In genomic region chr15:40941078-40941527, GRCh38 we compare ENCODE assay signal across 8 cellular contexts. TPM values are rescaled to one million over a fixed set of nuclear protein-coding genes. Genes with fewer than 3 reads are reported as not detected.
A peak's percentile ranks its signal among the peaks of the same experiment; 100 is the strongest.
DNase-seq lines count a peak whose midpoint lies in the region; ATAC-seq, FAIRE-seq and TF ChIP-seq lines count a peak whose summit lies in the region.

No MANE protein-coding gene starts in this region.

- intact Hi-C loops in natural killer cell (cut with micrococcal nuclease) (no loop called here), lower lobe of right lung (cut with DNase I) (no loop called here), vagina (cut with DNase I) (loop anchor here (5.0 to 10.0 kb wide), 2 partner anchors 39 to 74 kb away; no protein-coding TSS in a partner anchor)

- ATAC-seq in natural killer cell (no peak), lower lobe of right lung (no peak), HG02973 (IDR thresholded peaks at IDR 0.05; ENCODE audit: unreplicated experiment) (no peak)
- ATAC-seq in natural killer cell treated with Interleukin-12 subunit alpha and Interleukin-12 subunit beta and Interleukin-15 and Interleukin-18, amount 100 ng/mL, for 72 hours: no peak

- H3K9me3 ChIP-seq in astrocyte (ENCODE audit: insufficient read depth, low read depth, low read length) (no peaks in the 10 kb centered on the region), lower lobe of right lung (no peaks in the 10 kb centered on the region), vagina (no peaks in the 10 kb centered on the region)

- no peak for FAIRE-seq in astrocyte (lab: Jason Lieb, UNC)

- H3K4me3 Mint-ChIP-seq in natural killer cell: peak overlapping the region; percentile 64
- H3K4me3 Mint-ChIP-seq in natural killer cell treated with Interleukin-12 subunit alpha and Interleukin-12 subunit beta and Interleukin-15 and Interleukin-18, amount 100 ng/mL, for 72 hours: no peak overlapping the region
- H3K4me3 Mint-ChIP-seq in astrocyte (ENCODE audit: unreplicated experiment): peak overlapping the region; percentile 45

- H3K27me3 Mint-ChIP-seq in natural killer cell (ENCODE audit: low read depth in 2 of 2) (peaks cover 0 to 4% of the 10 kb centered on the region in 2 donors), astrocyte (ENCODE audit: low read depth, unreplicated experiment) (peaks cover 39% of the 10 kb centered on the region)
- peaks cover 0 to 3% of the 10 kb centered on the region in 2 donors for H3K27me3 Mint-ChIP-seq in natural killer cell treated with Interleukin-12 subunit alpha and Interleukin-12 subunit beta and Interleukin-15 and Interleukin-18, amount 100 ng/mL, for 72 hours

- H3K4me3 ChIP-seq in astrocyte (ENCODE audit: insufficient read depth, low read depth, low read length) (peak overlapping the region; percentile 59), lower lobe of right lung (peak overlapping the region; percentile 69), vagina (peak overlapping the region; percentile 46 to 74)

- TF ChIP-seq CTCF in natural killer cell (IDR thresholded peaks at IDR 0.05) (no peak), astrocyte (IDR thresholded peaks at IDR 0.05; ENCODE audit: insufficient read depth, low read depth, low read length) (no peak), lower lobe of right lung (IDR thresholded peaks at IDR 0.05) (no peak), vagina (IDR thresholded peaks at IDR 0.05) (no peak)

- H3K4me1 Mint-ChIP-seq in natural killer cell (peaks cover 12 to 31% of the 10 kb centered on the region in 2 donors), astrocyte (ENCODE audit: low read depth, unreplicated experiment) (peaks cover 2% of the 10 kb centered on the region)
- peaks cover 26 to 28% of the 10 kb centered on the region in 2 donors for H3K4me1 Mint-ChIP-seq in natural killer cell treated with Interleukin-12 subunit alpha and Interleukin-12 subunit beta and Interleukin-15 and Interleukin-18, amount 100 ng/mL, for 72 hours (ENCODE audit: low read depth in 2 of 2)

- TF ChIP-seq POLR2A in vagina (IDR thresholded peaks at IDR 0.05): no peak

- no peaks in the 10 kb centered on the region for H3K36me3 Mint-ChIP-seq in natural killer cell
- H3K36me3 Mint-ChIP-seq in natural killer cell treated with Interleukin-12 subunit alpha and Interleukin-12 subunit beta and Interleukin-15 and Interleukin-18, amount 100 ng/mL, for 72 hours: no peaks in the 10 kb centered on the region
- H3K36me3 Mint-ChIP-seq in astrocyte (ENCODE audit: low read depth, unreplicated experiment): no peaks in the 10 kb centered on the region

- H3K27ac ChIP-seq in astrocyte (ENCODE audit: low read depth, low read length): peak overlapping the region; percentile 12
- H3K27ac ChIP-seq in lower lobe of right lung: peak overlapping the region; percentile 90
- H3K27ac ChIP-seq in vagina: peak overlapping the region; percentile 79

- H3K9me3 Mint-ChIP-seq in natural killer cell (no peaks in the 10 kb centered on the region), astrocyte (ENCODE audit: unreplicated experiment) (peaks cover 2% of the 10 kb centered on the region)
- no peaks in the 10 kb centered on the region for H3K9me3 Mint-ChIP-seq in natural killer cell treated with Interleukin-12 subunit alpha and Interleukin-12 subunit beta and Interleukin-15 and Interleukin-18, amount 100 ng/mL, for 72 hours

- H2AFZ ChIP-seq in astrocyte (ENCODE audit: low read depth, low read length): peak overlapping the region; percentile 74

- peak overlapping the region; percentile 83 for H3K9ac ChIP-seq in astrocyte (ENCODE audit: low read length)

- no peak for DNase-seq in natural killer cell
- DNase-seq in natural killer cell treated with Interleukin-12 subunit alpha and Interleukin-12 subunit beta and Interleukin-15 and Interleukin-18, amount 100 ng/mL, for 72 hours (ENCODE audit: low spot score): no peak
- DNase-seq in astrocyte (ENCODE audit: low read depth): no peak
- DNase-seq in lower lobe of right lung: no peak
- no peak for DNase-seq in vagina (ENCODE audit: extremely low spot score in 2 of 2)
- no peak for DNase-seq in NCI-H345 (lab: John Stamatoyannopoulos, UW)
- no peak for DNase-seq in stimulated activated CD4-positive, alpha-beta T cell treated with anti-CD3 and anti-CD28 coated beads, Interleukin-2, amount 100 ng/mL, for 48 hours

- H3K4me1 ChIP-seq in astrocyte (ENCODE audit: insufficient read depth, low read length) (peaks cover 25% of the 10 kb centered on the region), lower lobe of right lung (peaks cover 69% of the 10 kb centered on the region), vagina (peaks cover 27% of the 10 kb centered on the region)

- H3K79me2 ChIP-seq in astrocyte (ENCODE audit: insufficient read depth, low read length): no peaks in the 10 kb centered on the region

- H3K36me3 ChIP-seq in astrocyte (ENCODE audit: insufficient read depth, low read length): no peaks in the 10 kb centered on the region
- H3K36me3 ChIP-seq in lower lobe of right lung: peaks cover 29% of the 10 kb centered on the region
- no peaks in the 10 kb centered on the region for H3K36me3 ChIP-seq in vagina

- peak overlapping the region; percentile 91 for H3K4me2 ChIP-seq in astrocyte (ENCODE audit: low read length)

- no peaks in the 10 kb centered on the region for H4K20me1 ChIP-seq in astrocyte (ENCODE audit: insufficient read depth, low read length)

- H3K27me3 ChIP-seq in astrocyte (ENCODE audit: insufficient read depth, low read length) (no peaks in the 10 kb centered on the region), lower lobe of right lung (ENCODE audit: low read depth) (no peaks in the 10 kb centered on the region), vagina (no peaks in the 10 kb centered on the region)

- H3K27ac Mint-ChIP-seq in natural killer cell (peak overlapping the region; percentile 14 to 82), astrocyte (ENCODE audit: unreplicated experiment) (peak overlapping the region; percentile 41)
- H3K27ac Mint-ChIP-seq in natural killer cell treated with Interleukin-12 subunit alpha and Interleukin-12 subunit beta and Interleukin-15 and Interleukin-18, amount 100 ng/mL, for 72 hours: peak overlapping the region in 1 of 2 donors; percentile 42

RNA-seq across cellular contexts. Expression of gene DLL4, which starts 12.0 kb away (rescaled TPM):
- total RNA-seq in natural killer cell (under 1 TPM in 2 of 3 donors, not detected in 1; 0.10 to 0.16 TPM), astrocyte (0.09 and 0.29 TPM in 2 replicates), lower lobe of right lung (21.3 TPM), vagina (20.9 TPM)
- under 1 TPM in 1 of 2 donors, not detected in 1; 0.17 TPM for total RNA-seq in natural killer cell treated with Interleukin-12 subunit alpha and Interleukin-12 subunit beta and Interleukin-15 and Interleukin-18, amount 100 ng/mL, for 72 hours

RNA-seq across cellular contexts. Expression of gene CHAC1, which starts 12.2 kb away (rescaled TPM):
- total RNA-seq in natural killer cell: 1 to 10 TPM in 2 of 3 donors, not detected in 1; 1.1 to 1.7 TPM
- 10 to 100 TPM in 1 of 2 donors, 1 to 10 TPM in 1; 7.7 to 13.1 TPM for total RNA-seq in natural killer cell treated with Interleukin-12 subunit alpha and Interleukin-12 subunit beta and Interleukin-15 and Interleukin-18, amount 100 ng/mL, for 72 hours
- 55.9 and 70.8 TPM in 2 replicates for total RNA-seq in astrocyte
- 1.8 TPM for total RNA-seq in lower lobe of right lung
- total RNA-seq in vagina: 25.3 TPM

RNA-seq across cellular contexts. Expression of gene VPS18, which starts 46.9 kb away (rescaled TPM):
- total RNA-seq in natural killer cell (10 to 100 TPM; 30.8 to 35.6 (median 34.1) TPM), astrocyte (35.8 and 37.6 TPM in 2 replicates), lower lobe of right lung (24.0 TPM), vagina (21.4 TPM)
- total RNA-seq in natural killer cell treated with Interleukin-12 subunit alpha and Interleukin-12 subunit beta and Interleukin-15 and Interleukin-18, amount 100 ng/mL, for 72 hours: 10 to 100 TPM; 22.8 to 27.3 TPM

Comparison
In these comparisons a context has a peak if more than half of its experiments do, and no peak if none do; other contexts are left out.
1. H3K27ac ChIP-seq: peak in every context shown above with its lines; median percentile 90 in lower lobe of right lung; 79 in vagina; 12 in astrocyte.
2. RNA of gene DLL4, which starts 12.0 kb away (total RNA-seq): 21.3 TPM in lower lobe of right lung (single experiment) and 20.9 TPM in vagina (single experiment); 0.17 TPM in natural killer cell treated with Interleukin-12 subunit alpha and Interleukin-12 subunit beta and Interleukin-15 and Interleukin-18, amount 100 ng/mL, for 72 hours, 0.10 to 0.16 TPM in natural killer cell and 0.09 to 0.29 TPM in astrocyte; every median in the first group is over 10 times any median in the second.
3. Peak in every context shown above with its lines, with median percentiles within 50 percentile points of each other: H3K4me3 ChIP-seq.